In genomic region chr20:52404676-52405075, GRCh38 we compare ENCODE assay signal across 1 cellular context.
TF ChIP-seq lines count a peak whose summit lies in the region.

No MANE protein-coding gene starts in this region.

TF ChIP-seq in WTC11, 78 proteins besides CTCF, POLR2A, EP300 and RAD21:
- TF ChIP-seq AR (CRISPR knock-in tag; IDR thresholded peaks at IDR 0.05): no peak
- TF ChIP-seq ZSCAN18 (CRISPR knock-in tag; IDR thresholded peaks at IDR 0.05): no peak
- TF ChIP-seq CREM (CRISPR knock-in tag; IDR thresholded peaks at IDR 0.05): no peak
- TF ChIP-seq NR3C1 (CRISPR knock-in tag; conservative IDR thresholded peaks at IDR 0.05; ENCODE audit: low read depth): no peak
- TF ChIP-seq ATF6 (CRISPR knock-in tag; IDR thresholded peaks at IDR 0.05): no peak
- no peak for TF ChIP-seq JUN (CRISPR knock-in tag; IDR thresholded peaks at IDR 0.05)
- no peak for TF ChIP-seq ARID4B (CRISPR knock-in tag; IDR thresholded peaks at IDR 0.05; ENCODE audit: borderline replicate concordance)
- no peak for TF ChIP-seq GTF2I (CRISPR knock-in tag; conservative IDR thresholded peaks at IDR 0.05)
- TF ChIP-seq KAT7 (CRISPR knock-in tag; IDR thresholded peaks at IDR 0.05; ENCODE audit: borderline replicate concordance): no peak
- no peak for TF ChIP-seq ZNF219 (CRISPR knock-in tag; IDR thresholded peaks at IDR 0.05; ENCODE audit: borderline replicate concordance)
- TF ChIP-seq NR2C2 (CRISPR knock-in tag; IDR thresholded peaks at IDR 0.05): no peak
- TF ChIP-seq E2F4 (CRISPR knock-in tag; IDR thresholded peaks at IDR 0.05; ENCODE audit: borderline replicate concordance, low read depth): no peak
- TF ChIP-seq JAZF1 (CRISPR knock-in tag; IDR thresholded peaks at IDR 0.05): no peak
- TF ChIP-seq PRRX2 (CRISPR knock-in tag; IDR thresholded peaks at IDR 0.05): no peak
- no peak for TF ChIP-seq NFYB (CRISPR knock-in tag; conservative IDR thresholded peaks at IDR 0.05; ENCODE audit: low read depth)
